ENCODE assay signal across 8 cellular contexts in genomic region chr2:42493885-42494433, GRCh38. TPM values are rescaled to one million over a fixed set of nuclear protein-coding genes. Genes with fewer than 3 reads are reported as not detected.
DNase-seq lines count a peak whose midpoint lies in the region; ATAC-seq and TF ChIP-seq lines count a peak whose summit lies in the region.

Gene KCNG3, minus strand, starts transcription at chr2:42493982. Its CDS starts 481 bp downstream, at chr2:42493501.

- peak within 1 kb of the TSS; percentile 59 for H3K27ac Mint-ChIP-seq in activated B cell treated with CpG ODN at 0.5 μM for 24 hours

- peak within 1 kb of the TSS; percentile 47 for H3K4me3 ChIP-seq in HFF-Myc (replicated peaks; ENCODE audit: low read depth, low read length)
- peak within 1 kb of the TSS; percentile 43 to 58 for H3K4me3 ChIP-seq in left lung

- H3K4me1 ChIP-seq in left lung: peaks cover 0 to 22% of the 10 kb centered on the region in 2 donors

- H3K4me1 Mint-ChIP-seq in activated B cell treated with CpG ODN at 0.5 μM for 24 hours: peaks cover 8% of the 10 kb centered on the region

- intact Hi-C loops in activated B cell treated with CpG ODN at 0.5 μM for 24 hours (cut with micrococcal nuclease) (loop anchor here (1.0 to 10.0 kb wide), 7 partner anchors 75 to 397 kb away; partner anchors contain the start of genes COX7A2L, HAAO and MTA3), left lung (cut with DNase I) (loop anchor here in 1 of 2 donors (5.0 kb wide), 1 partner anchor 168 kb away; no protein-coding TSS in a partner anchor)

- H3K27me3 Mint-ChIP-seq in activated B cell treated with CpG ODN at 0.5 μM for 24 hours: peaks cover 25% of the 10 kb centered on the region

- H3K4me3 Mint-ChIP-seq in activated B cell treated with CpG ODN at 0.5 μM for 24 hours: peak within 1 kb of the TSS; percentile 92

- peak; percentile 81 for ATAC-seq in activated B cell treated with CpG ODN at 0.5 μM for 24 hours (ENCODE audit: low read depth)
- peak; percentile 89 for ATAC-seq in left lung
- no peak for ATAC-seq in HG03108 (IDR thresholded peaks at IDR 0.05; ENCODE audit: unreplicated experiment)

- no peaks in the 10 kb centered on the region for H3K9me3 ChIP-seq in left lung

- H3K27me3 ChIP-seq in left lung: peaks cover 24 to 76% of the 10 kb centered on the region in 2 donors

- H3K9me3 Mint-ChIP-seq in activated B cell treated with CpG ODN at 0.5 μM for 24 hours: no peaks in the 10 kb centered on the region

- POLR2A ChIA-PET in activated B cell treated with CpG ODN at 0.5 μM for 24 hours (lab: Charles Lee): interaction anchor here (0.6 kb wide), 1 partner anchor 164 kb away, joined by 5 read pairs; no protein-coding TSS in a partner anchor

- DNase-seq in EH (ENCODE audit: low read depth) (peak; percentile 46), HFF-Myc (ENCODE audit: extremely low read depth, low read depth) (no peak), NCI-H1694 (lab: John Stamatoyannopoulos, UW) (peak; percentile 54), activated B cell treated with CpG ODN at 0.5 μM for 24 hours (peak; percentile 62), caudate nucleus (lab: John Stamatoyannopoulos, UW) (peak in 31 of 61 donors; percentile 4 to 67 (median 31)), left lung (peak; percentile 68 to 92)
- peak; percentile 73 to 78 for DNase-seq in stimulated activated CD4-positive, alpha-beta T cell treated with anti-CD3 and anti-CD28 coated beads, Interleukin-4, amount 100 ng/mL, for 4 hours

- H3K27ac ChIP-seq in caudate nucleus (ENCODE audit: low read depth, low read length): peak within 1 kb of the TSS; percentile 39
- peak within 1 kb of the TSS; percentile 51 to 55 for H3K27ac ChIP-seq in left lung

- no peaks in the 10 kb centered on the region for H3K36me3 ChIP-seq in left lung

- TF ChIP-seq CTCF in HFF-Myc (IDR thresholded peaks at IDR 0.05; ENCODE audit: low read depth, low read length, missing control alignments) (no peak), activated B cell treated with CpG ODN at 0.5 μM for 24 hours (IDR thresholded peaks at IDR 0.05) (no peak), left lung (IDR thresholded peaks at IDR 0.05) (no peak)

- CTCF ChIA-PET in activated B cell treated with CpG ODN at 0.5 μM for 24 hours (lab: Charles Lee): interaction anchor here (4.6 kb wide), 1 partner anchor 169 kb away, joined by 32 read pairs; no protein-coding TSS in a partner anchor

- H3K36me3 Mint-ChIP-seq in activated B cell treated with CpG ODN at 0.5 μM for 24 hours (ENCODE audit: low read depth): peaks cover 3% of the 10 kb centered on the region

RNA-seq across cellular contexts. Expression of gene KCNG3, which starts in this region (rescaled TPM):
- not detected in 2 replicates for total RNA-seq in activated B cell treated with CpG ODN at 0.5 μM for 24 hours
- total RNA-seq in left lung: 1 to 10 TPM in 1 of 2 donors, under 1 TPM in 1; 0.70 to 1.3 TPM

Comparison
In these comparisons a context has a peak if more than half of its experiments do, and no peak if none do; other contexts are left out.
1. Peak in DNase-seq and ATAC-seq in activated B cell treated with CpG ODN at 0.5 μM for 24 hours; RNA of the gene not detected or under 1 TPM.